In genomic region chr20:28602401-28603217, GRCh38 we compare ENCODE assay signal across 8 cellular contexts.
DNase-seq lines count a peak whose midpoint lies in the region; ATAC-seq and TF ChIP-seq lines count a peak whose summit lies in the region.
"Not testable (repeated sequence)": the region's sequence is repeated elsewhere in the genome, so short reads cannot be mapped to it uniquely, and the experiment has no call there.

No MANE protein-coding gene starts in this region.

- peak overlapping the region; percentile 47 for H3K4me2 ChIP-seq in mammary epithelial cell (ENCODE audit: insufficient read depth, low read depth, low read length)

- peak overlapping the region; percentile 86 for H2AFZ ChIP-seq in mammary epithelial cell (ENCODE audit: low read depth, low read length)

- not testable (repeated sequence) for H3K27ac ChIP-seq in mammary epithelial cell (ENCODE audit: insufficient read depth, low read depth, low read length)
- peak overlapping the region; percentile 75 for H3K27ac ChIP-seq in right cardiac atrium (ENCODE audit: low read length)

- CTCF ChIA-PET in mammary epithelial cell (lab: Charles Lee; ENCODE audit: low non-redundant PET): not testable (repeated sequence)

- not testable (repeated sequence) for H4K20me1 ChIP-seq in mammary epithelial cell (ENCODE audit: insufficient read depth, low read length)

- ATAC-seq in GM21619 (IDR thresholded peaks at IDR 0.05; ENCODE audit: unreplicated experiment) (peak; percentile 99), right cardiac atrium (peak; percentile 100)

- DNase-seq in GM04503 (ENCODE audit: low read depth): peak; percentile 47
- peak; percentile 92 for DNase-seq in HK-2 (ENCODE audit: unreplicated experiment)
- DNase-seq in activated CD4-positive, alpha-beta T cell treated with anti-CD3 and anti-CD28 coated beads for 48 hours: peak; percentile 85
- DNase-seq in mammary epithelial cell: peak; percentile 85
- peak; percentile 84 to 94 (median 92) for DNase-seq in right cardiac atrium
- DNase-seq in progenitor cell of endocrine pancreas (ENCODE audit: low spot score, unreplicated experiment): peak; percentile 25
- DNase-seq in stromal cell of bone marrow (ENCODE audit: low read depth): peak; percentile 84

- not testable (repeated sequence) for H3K4me1 Mint-ChIP-seq in progenitor cell of endocrine pancreas (ENCODE audit: low read depth)

- in situ Hi-C loops in mammary epithelial cell (cut with MboI; ENCODE audit: low sequenced_read_pairs in 2 of 2): not testable (repeated sequence)

- H3K9me3 Mint-ChIP-seq in progenitor cell of endocrine pancreas (ENCODE audit: low read depth): peaks cover 31% of the 10 kb centered on the region

- not testable (repeated sequence) for H3K27ac Mint-ChIP-seq in progenitor cell of endocrine pancreas

- not testable (repeated sequence) for H3K9me3 ChIP-seq in mammary epithelial cell (replicated peaks; ENCODE audit: insufficient read depth, low read length); right cardiac atrium (ENCODE audit: control insufficient read depth, low read length)

- not testable (repeated sequence) for H3K79me2 ChIP-seq in mammary epithelial cell (ENCODE audit: insufficient read depth, low read length)

- TF ChIP-seq CTCF in mammary epithelial cell (conservative IDR thresholded peaks at IDR 0.05 in 1 of 2, IDR thresholded peaks at IDR 0.05 in 1 of 2; ENCODE audit: extremely low read depth in 1 of 2, insufficient read depth in 1 of 2, low read depth in 1 of 2, low read length in 2 of 2) (peak; percentile 20 to 59), progenitor cell of endocrine pancreas (IDR thresholded peaks at IDR 0.05; ENCODE audit: unreplicated experiment) (peak; percentile 26)

- dilution Hi-C loops in mammary epithelial cell (cut with HindIII; ENCODE audit: low sequenced_read_pairs): not testable (repeated sequence)

- not testable (repeated sequence) for H3K27me3 ChIP-seq in mammary epithelial cell (ENCODE audit: insufficient read depth, low read length); right cardiac atrium (ENCODE audit: control insufficient read depth, insufficient read depth)

- H3K4me3 Mint-ChIP-seq in progenitor cell of endocrine pancreas (ENCODE audit: low read depth): peak overlapping the region; percentile 76

- H3K27me3 Mint-ChIP-seq in progenitor cell of endocrine pancreas: not testable (repeated sequence)

- not testable (repeated sequence) for H3K4me1 ChIP-seq in mammary epithelial cell (ENCODE audit: insufficient read depth, low read length); right cardiac atrium (ENCODE audit: control insufficient read depth, insufficient read depth, low read length)

- H3K4me3 ChIP-seq in mammary epithelial cell (replicated peaks in 1 of 3; ENCODE audit: insufficient read depth in 1 of 3, low read depth in 2 of 3, low read length in 3 of 3): peak overlapping the region; percentile 55 to 61 (median 56)
- peak overlapping the region; percentile 85 for H3K4me3 ChIP-seq in right cardiac atrium (ENCODE audit: low read length)

- H3K9ac ChIP-seq in mammary epithelial cell (ENCODE audit: insufficient read depth, low read length): peak overlapping the region; percentile 13

- not testable (repeated sequence) for H3K36me3 ChIP-seq in mammary epithelial cell (ENCODE audit: insufficient read depth, low read length)

- BruUV-seq in mammary epithelial cell (replicated peaks; lab: Mats Ljungman, UMichigan): not testable (repeated sequence)

- not testable (repeated sequence) for H3K36me3 Mint-ChIP-seq in progenitor cell of endocrine pancreas (ENCODE audit: insufficient read depth)

- intact Hi-C loops in mammary epithelial cell (cut with micrococcal nuclease); right cardiac atrium (cut with DNase I): not testable (repeated sequence)

- 3% methylated on average over 23 of the region's 71 CpGs for WGBS in mammary epithelial cell (ENCODE audit: low coverage, missing lambda C conversion rate)
- 5% methylated on average over 71 of the region's 71 CpGs for WGBS in right cardiac atrium

Comparison
In these comparisons a context has a peak if more than half of its experiments do, and no peak if none do; other contexts are left out.
1. DNase-seq: peak in every context shown above with its lines; median percentile 92 in HK-2; 92 in right cardiac atrium; 85 in activated CD4-positive, alpha-beta T cell treated with anti-CD3 and anti-CD28 coated beads for 48 hours; 85 in mammary epithelial cell; 84 in stromal cell of bone marrow; 47 in GM04503; 25 in progenitor cell of endocrine pancreas.